ENCODE assay signal across 1 cellular context in the genomic region with DNA sequence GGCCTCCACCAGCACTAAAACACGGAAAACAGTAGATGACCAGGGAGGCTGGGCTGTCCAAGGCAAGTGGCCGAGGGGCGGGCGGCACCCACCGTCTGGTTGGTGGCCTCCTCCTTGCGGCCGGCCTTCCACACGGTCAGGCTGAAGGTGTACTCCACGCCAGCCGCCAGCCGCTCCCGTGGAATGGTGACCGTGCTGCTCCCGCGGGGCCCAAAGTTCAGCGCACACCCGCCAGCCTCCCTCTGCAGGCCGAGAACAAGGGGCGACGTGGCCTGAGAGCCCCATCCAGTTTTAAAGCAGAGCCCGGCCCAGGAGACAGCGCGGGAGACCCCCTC.
TF ChIP-seq lines count a peak whose summit lies in the region.

No MANE protein-coding gene starts in this region.

TF ChIP-seq in K562, 482 proteins besides CTCF, POLR2A, EP300 and RAD21:
- TF ChIP-seq POLR2G (IDR thresholded peaks at IDR 0.05; ENCODE audit: low read depth, low read length) = 0 out of 2 replicates have a peak, but pooled peaks have one; percentile 3
